ENCODE assay signal across 1 cellular context in the genomic region with DNA sequence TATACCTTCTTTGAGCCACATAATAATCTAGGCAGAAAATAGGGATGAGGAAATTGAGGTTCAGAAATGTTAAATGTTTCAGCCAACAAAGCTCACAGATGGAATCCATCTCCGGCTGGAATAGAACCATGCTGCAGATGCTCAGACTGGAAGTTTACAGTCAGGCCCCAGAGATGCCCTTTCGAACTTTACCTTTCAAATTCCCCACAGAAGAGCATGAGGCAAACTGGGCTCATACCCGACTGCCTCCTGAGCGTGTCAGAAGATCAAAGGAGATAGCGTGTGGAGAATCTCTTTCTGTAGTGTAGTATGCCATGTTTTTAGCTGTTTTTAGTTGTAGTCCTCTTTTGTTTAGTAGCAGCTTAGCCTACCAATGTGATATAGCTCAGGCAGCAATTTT.
A peak's percentile ranks its signal among the peaks of the same experiment; 100 is the strongest.
TF ChIP-seq lines count a peak whose summit lies in the region.

No MANE protein-coding gene starts in this region.

TF ChIP-seq in HepG2, 621 proteins besides CTCF, POLR2A, EP300 and RAD21 (continued from another document and continues in another):
- no peak for TF ChIP-seq IKZF4 (CRISPR knock-in tag; IDR thresholded peaks at IDR 0.05; ENCODE audit: borderline replicate concordance, low read depth, not compliant biosample characterization)
- TF ChIP-seq, protein P1, sequence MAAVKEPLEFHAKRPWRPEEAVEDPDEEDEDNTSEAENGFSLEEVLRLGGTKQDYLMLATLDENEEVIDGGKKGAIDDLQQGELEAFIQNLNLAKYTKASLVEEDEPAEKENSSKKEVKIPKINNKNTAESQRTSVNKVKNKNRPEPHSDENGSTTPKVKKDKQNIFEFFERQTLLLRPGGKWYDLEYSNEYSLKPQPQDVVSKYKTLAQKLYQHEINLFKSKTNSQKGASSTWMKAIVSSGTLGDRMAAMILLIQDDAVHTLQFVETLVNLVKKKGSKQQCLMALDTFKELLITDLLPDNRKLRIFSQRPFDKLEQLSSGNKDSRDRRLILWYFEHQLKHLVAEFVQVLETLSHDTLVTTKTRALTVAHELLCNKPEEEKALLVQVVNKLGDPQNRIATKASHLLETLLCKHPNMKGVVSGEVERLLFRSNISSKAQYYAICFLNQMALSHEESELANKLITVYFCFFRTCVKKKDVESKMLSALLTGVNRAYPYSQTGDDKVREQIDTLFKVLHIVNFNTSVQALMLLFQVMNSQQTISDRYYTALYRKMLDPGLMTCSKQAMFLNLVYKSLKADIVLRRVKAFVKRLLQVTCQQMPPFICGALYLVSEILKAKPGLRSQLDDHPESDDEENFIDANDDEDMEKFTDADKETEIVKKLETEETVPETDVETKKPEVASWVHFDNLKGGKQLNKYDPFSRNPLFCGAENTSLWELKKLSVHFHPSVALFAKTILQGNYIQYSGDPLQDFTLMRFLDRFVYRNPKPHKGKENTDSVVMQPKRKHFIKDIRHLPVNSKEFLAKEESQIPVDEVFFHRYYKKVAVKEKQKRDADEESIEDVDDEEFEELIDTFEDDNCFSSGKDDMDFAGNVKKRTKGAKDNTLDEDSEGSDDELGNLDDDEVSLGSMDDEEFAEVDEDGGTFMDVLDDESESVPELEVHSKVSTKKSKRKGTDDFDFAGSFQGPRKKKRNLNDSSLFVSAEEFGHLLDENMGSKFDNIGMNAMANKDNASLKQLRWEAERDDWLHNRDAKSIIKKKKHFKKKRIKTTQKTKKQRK (IDR thresholded peaks at IDR 0.05; ENCODE audit: low read length), result no peak
- TF ChIP-seq, protein P2, sequence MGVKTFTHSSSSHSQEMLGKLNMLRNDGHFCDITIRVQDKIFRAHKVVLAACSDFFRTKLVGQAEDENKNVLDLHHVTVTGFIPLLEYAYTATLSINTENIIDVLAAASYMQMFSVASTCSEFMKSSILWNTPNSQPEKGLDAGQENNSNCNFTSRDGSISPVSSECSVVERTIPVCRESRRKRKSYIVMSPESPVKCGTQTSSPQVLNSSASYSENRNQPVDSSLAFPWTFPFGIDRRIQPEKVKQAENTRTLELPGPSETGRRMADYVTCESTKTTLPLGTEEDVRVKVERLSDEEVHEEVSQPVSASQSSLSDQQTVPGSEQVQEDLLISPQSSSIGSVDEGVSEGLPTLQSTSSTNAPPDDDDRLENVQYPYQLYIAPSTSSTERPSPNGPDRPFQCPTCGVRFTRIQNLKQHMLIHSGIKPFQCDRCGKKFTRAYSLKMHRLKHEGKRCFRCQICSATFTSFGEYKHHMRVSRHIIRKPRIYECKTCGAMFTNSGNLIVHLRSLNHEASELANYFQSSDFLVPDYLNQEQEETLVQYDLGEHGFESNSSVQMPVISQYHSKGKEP (CRISPR knock-in tag; IDR thresholded peaks at IDR 0.05), result no peak
- TF ChIP-seq, protein P3, sequence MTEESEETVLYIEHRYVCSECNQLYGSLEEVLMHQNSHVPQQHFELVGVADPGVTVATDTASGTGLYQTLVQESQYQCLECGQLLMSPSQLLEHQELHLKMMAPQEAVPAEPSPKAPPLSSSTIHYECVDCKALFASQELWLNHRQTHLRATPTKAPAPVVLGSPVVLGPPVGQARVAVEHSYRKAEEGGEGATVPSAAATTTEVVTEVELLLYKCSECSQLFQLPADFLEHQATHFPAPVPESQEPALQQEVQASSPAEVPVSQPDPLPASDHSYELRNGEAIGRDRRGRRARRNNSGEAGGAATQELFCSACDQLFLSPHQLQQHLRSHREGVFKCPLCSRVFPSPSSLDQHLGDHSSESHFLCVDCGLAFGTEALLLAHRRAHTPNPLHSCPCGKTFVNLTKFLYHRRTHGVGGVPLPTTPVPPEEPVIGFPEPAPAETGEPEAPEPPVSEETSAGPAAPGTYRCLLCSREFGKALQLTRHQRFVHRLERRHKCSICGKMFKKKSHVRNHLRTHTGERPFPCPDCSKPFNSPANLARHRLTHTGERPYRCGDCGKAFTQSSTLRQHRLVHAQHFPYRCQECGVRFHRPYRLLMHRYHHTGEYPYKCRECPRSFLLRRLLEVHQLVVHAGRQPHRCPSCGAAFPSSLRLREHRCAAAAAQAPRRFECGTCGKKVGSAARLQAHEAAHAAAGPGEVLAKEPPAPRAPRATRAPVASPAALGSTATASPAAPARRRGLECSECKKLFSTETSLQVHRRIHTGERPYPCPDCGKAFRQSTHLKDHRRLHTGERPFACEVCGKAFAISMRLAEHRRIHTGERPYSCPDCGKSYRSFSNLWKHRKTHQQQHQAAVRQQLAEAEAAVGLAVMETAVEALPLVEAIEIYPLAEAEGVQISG (CRISPR knock-in tag; IDR thresholded peaks at IDR 0.05), result no peak
- TF ChIP-seq, protein P4, sequence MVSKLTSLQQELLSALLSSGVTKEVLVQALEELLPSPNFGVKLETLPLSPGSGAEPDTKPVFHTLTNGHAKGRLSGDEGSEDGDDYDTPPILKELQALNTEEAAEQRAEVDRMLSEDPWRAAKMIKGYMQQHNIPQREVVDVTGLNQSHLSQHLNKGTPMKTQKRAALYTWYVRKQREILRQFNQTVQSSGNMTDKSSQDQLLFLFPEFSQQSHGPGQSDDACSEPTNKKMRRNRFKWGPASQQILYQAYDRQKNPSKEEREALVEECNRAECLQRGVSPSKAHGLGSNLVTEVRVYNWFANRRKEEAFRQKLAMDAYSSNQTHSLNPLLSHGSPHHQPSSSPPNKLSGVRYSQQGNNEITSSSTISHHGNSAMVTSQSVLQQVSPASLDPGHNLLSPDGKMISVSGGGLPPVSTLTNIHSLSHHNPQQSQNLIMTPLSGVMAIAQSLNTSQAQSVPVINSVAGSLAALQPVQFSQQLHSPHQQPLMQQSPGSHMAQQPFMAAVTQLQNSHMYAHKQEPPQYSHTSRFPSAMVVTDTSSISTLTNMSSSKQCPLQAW (CRISPR knock-in tag; IDR thresholded peaks at IDR 0.05), result no peak
- TF ChIP-seq, protein P5, sequence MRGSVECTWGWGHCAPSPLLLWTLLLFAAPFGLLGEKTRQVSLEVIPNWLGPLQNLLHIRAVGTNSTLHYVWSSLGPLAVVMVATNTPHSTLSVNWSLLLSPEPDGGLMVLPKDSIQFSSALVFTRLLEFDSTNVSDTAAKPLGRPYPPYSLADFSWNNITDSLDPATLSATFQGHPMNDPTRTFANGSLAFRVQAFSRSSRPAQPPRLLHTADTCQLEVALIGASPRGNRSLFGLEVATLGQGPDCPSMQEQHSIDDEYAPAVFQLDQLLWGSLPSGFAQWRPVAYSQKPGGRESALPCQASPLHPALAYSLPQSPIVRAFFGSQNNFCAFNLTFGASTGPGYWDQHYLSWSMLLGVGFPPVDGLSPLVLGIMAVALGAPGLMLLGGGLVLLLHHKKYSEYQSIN (CRISPR knock-in tag; IDR thresholded peaks at IDR 0.05; ENCODE audit: borderline replicate concordance), result no peak
- peak; percentile 52 for TF ChIP-seq SAP130 (CRISPR knock-in tag; IDR thresholded peaks at IDR 0.05; ENCODE audit: low read depth)
- TF ChIP-seq ZNF484 (CRISPR knock-in tag; IDR thresholded peaks at IDR 0.05; ENCODE audit: borderline replicate concordance, low read depth), result no peak
- no peak for TF ChIP-seq ZNF530 (CRISPR knock-in tag; IDR thresholded peaks at IDR 0.05; ENCODE audit: low read depth)
- TF ChIP-seq, protein P6, sequence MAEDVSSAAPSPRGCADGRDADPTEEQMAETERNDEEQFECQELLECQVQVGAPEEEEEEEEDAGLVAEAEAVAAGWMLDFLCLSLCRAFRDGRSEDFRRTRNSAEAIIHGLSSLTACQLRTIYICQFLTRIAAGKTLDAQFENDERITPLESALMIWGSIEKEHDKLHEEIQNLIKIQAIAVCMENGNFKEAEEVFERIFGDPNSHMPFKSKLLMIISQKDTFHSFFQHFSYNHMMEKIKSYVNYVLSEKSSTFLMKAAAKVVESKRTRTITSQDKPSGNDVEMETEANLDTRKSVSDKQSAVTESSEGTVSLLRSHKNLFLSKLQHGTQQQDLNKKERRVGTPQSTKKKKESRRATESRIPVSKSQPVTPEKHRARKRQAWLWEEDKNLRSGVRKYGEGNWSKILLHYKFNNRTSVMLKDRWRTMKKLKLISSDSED (CRISPR knock-in tag; IDR thresholded peaks at IDR 0.05), result no peak
- no peak for TF ChIP-seq MTF1 (CRISPR knock-in tag; IDR thresholded peaks at IDR 0.05)
- no peak for TF ChIP-seq SMC3 (IDR thresholded peaks at IDR 0.05; ENCODE audit: low read length)
- TF ChIP-seq TBX2 (CRISPR knock-in tag; IDR thresholded peaks at IDR 0.05; ENCODE audit: borderline replicate concordance), result no peak
- TF ChIP-seq, protein P7, sequence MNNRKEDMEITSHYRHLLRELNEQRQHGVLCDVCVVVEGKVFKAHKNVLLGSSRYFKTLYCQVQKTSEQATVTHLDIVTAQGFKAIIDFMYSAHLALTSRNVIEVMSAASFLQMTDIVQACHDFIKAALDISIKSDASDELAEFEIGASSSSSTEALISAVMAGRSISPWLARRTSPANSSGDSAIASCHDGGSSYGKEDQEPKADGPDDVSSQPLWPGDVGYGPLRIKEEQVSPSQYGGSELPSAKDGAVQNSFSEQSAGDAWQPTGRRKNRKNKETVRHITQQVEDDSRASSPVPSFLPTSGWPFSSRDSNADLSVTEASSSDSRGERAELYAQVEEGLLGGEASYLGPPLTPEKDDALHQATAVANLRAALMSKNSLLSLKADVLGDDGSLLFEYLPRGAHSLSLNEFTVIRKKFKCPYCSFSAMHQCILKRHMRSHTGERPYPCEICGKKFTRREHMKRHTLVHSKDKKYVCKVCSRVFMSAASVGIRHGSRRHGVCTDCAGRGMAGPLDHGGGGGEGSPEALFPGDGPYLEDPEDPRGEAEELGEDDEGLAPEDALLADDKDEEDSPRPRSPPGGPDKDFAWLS (CRISPR knock-in tag; IDR thresholded peaks at IDR 0.05; ENCODE audit: borderline replicate concordance), result no peak
- TF ChIP-seq RCOR2 (CRISPR knock-in tag; IDR thresholded peaks at IDR 0.05), result 0 out of 2 replicates have a peak, but pooled peaks have one; percentile 38
- no peak for TF ChIP-seq RNF2 (conservative IDR thresholded peaks at IDR 0.05; ENCODE audit: low read depth)
- no peak for TF ChIP-seq ZNF256 (CRISPR knock-in tag; conservative IDR thresholded peaks at IDR 0.05)
- TF ChIP-seq NR2C2 (CRISPR knock-in tag; IDR thresholded peaks at IDR 0.05; ENCODE audit: borderline replicate concordance), result no peak
- TF ChIP-seq, protein P8, sequence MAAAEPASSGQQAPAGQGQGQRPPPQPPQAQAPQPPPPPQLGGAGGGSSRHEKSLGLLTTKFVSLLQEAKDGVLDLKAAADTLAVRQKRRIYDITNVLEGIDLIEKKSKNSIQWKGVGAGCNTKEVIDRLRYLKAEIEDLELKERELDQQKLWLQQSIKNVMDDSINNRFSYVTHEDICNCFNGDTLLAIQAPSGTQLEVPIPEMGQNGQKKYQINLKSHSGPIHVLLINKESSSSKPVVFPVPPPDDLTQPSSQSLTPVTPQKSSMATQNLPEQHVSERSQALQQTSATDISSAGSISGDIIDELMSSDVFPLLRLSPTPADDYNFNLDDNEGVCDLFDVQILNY (CRISPR knock-in tag; conservative IDR thresholded peaks at IDR 0.05), result no peak
- TF ChIP-seq ZNF34 (CRISPR knock-in tag; IDR thresholded peaks at IDR 0.05; ENCODE audit: borderline replicate concordance), result no peak
- peak; percentile 85 for TF ChIP-seq RARA (CRISPR knock-in tag; IDR thresholded peaks at IDR 0.05)
- TF ChIP-seq, protein P9, sequence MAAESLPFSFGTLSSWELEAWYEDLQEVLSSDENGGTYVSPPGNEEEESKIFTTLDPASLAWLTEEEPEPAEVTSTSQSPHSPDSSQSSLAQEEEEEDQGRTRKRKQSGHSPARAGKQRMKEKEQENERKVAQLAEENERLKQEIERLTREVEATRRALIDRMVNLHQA (CRISPR knock-in tag; IDR thresholded peaks at IDR 0.05), result no peak
- TF ChIP-seq, protein P10, sequence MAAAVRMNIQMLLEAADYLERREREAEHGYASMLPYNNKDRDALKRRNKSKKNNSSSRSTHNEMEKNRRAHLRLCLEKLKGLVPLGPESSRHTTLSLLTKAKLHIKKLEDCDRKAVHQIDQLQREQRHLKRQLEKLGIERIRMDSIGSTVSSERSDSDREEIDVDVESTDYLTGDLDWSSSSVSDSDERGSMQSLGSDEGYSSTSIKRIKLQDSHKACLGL (CRISPR knock-in tag; IDR thresholded peaks at IDR 0.05), result no peak
- TF ChIP-seq, protein P11, sequence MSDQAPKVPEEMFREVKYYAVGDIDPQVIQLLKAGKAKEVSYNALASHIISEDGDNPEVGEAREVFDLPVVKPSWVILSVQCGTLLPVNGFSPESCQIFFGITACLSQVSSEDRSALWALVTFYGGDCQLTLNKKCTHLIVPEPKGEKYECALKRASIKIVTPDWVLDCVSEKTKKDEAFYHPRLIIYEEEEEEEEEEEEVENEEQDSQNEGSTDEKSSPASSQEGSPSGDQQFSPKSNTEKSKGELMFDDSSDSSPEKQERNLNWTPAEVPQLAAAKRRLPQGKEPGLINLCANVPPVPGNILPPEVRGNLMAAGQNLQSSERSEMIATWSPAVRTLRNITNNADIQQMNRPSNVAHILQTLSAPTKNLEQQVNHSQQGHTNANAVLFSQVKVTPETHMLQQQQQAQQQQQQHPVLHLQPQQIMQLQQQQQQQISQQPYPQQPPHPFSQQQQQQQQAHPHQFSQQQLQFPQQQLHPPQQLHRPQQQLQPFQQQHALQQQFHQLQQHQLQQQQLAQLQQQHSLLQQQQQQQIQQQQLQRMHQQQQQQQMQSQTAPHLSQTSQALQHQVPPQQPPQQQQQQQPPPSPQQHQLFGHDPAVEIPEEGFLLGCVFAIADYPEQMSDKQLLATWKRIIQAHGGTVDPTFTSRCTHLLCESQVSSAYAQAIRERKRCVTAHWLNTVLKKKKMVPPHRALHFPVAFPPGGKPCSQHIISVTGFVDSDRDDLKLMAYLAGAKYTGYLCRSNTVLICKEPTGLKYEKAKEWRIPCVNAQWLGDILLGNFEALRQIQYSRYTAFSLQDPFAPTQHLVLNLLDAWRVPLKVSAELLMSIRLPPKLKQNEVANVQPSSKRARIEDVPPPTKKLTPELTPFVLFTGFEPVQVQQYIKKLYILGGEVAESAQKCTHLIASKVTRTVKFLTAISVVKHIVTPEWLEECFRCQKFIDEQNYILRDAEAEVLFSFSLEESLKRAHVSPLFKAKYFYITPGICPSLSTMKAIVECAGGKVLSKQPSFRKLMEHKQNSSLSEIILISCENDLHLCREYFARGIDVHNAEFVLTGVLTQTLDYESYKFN (CRISPR knock-in tag; conservative IDR thresholded peaks at IDR 0.05), result peak; percentile 75
- no peak for TF ChIP-seq ZNF724P (CRISPR knock-in tag; IDR thresholded peaks at IDR 0.05; ENCODE audit: borderline replicate concordance)
- TF ChIP-seq, protein P12, sequence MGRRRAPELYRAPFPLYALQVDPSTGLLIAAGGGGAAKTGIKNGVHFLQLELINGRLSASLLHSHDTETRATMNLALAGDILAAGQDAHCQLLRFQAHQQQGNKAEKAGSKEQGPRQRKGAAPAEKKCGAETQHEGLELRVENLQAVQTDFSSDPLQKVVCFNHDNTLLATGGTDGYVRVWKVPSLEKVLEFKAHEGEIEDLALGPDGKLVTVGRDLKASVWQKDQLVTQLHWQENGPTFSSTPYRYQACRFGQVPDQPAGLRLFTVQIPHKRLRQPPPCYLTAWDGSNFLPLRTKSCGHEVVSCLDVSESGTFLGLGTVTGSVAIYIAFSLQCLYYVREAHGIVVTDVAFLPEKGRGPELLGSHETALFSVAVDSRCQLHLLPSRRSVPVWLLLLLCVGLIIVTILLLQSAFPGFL (CRISPR knock-in tag; IDR thresholded peaks at IDR 0.05), result no peak
- TF ChIP-seq KLF15 (CRISPR knock-in tag; IDR thresholded peaks at IDR 0.05; ENCODE audit: borderline replicate concordance), result no peak
- no peak for TF ChIP-seq ZNF543 (CRISPR knock-in tag; IDR thresholded peaks at IDR 0.05)
- TF ChIP-seq CCAR2 (optimal IDR thresholded peaks at IDR 0.05; ENCODE audit: low read depth, low read length), result no peak
- TF ChIP-seq ZNF841 (CRISPR knock-in tag; IDR thresholded peaks at IDR 0.05; ENCODE audit: borderline replicate concordance), result no peak
- TF ChIP-seq ATM (IDR thresholded peaks at IDR 0.05; ENCODE audit: borderline replicate concordance), result no peak
